ENCODE assay signal across 8 cellular contexts in genomic region chr2:65040414-65041261, GRCh38. TPM values are rescaled to one million over a fixed set of nuclear protein-coding genes. Genes with fewer than 3 reads are reported as not detected.
DNase-seq lines count a peak whose midpoint lies in the region; ATAC-seq and TF ChIP-seq lines count a peak whose summit lies in the region.

No MANE protein-coding gene starts in this region.

- H3K27me3 ChIP-seq in dorsolateral prefrontal cortex = no peaks in the 10 kb centered on the region

- DNase-seq in AG08395 (ENCODE audit: low spot score) = peak; percentile 91
- DNase-seq in NCI-H69 (lab: John Stamatoyannopoulos, UW) = peak; percentile 66
- peak; percentile 71 to 73 for DNase-seq in activated CD4-positive, alpha-beta T cell treated with anti-CD3 and anti-CD28 coated beads, Interleukin-2, amount 50 U/mL, for 4 hours
- peak; percentile 74 to 92 (median 88) for DNase-seq in dorsolateral prefrontal cortex
- DNase-seq in memory B cell (ENCODE audit: low spot score in 2 of 2) = peak; percentile 72 to 75
- DNase-seq in stimulated activated CD8-positive, alpha-beta memory T cell treated with anti-CD3 and anti-CD28 coated beads, Interleukin-12 subunit alpha, Interleukin-12 subunit beta, amount 100 ng/mL, for 4 hours (ENCODE audit: low read depth) = peak; percentile 35

- ATAC-seq in GM18861 (IDR thresholded peaks at IDR 0.05; ENCODE audit: unreplicated experiment) (peak; percentile 73), HG03460 (IDR thresholded peaks at IDR 0.05; ENCODE audit: unreplicated experiment) (peak; percentile 83), memory B cell (ENCODE audit: low read depth) (peak; percentile 98)

- H3K4me3 Mint-ChIP-seq in memory B cell = peak overlapping the region; percentile 28

- no peaks in the 10 kb centered on the region for H3K27me3 Mint-ChIP-seq in memory B cell

- peaks cover 40% of the 10 kb centered on the region for H3K36me3 Mint-ChIP-seq in memory B cell

- no peak overlapping the region for H3K27ac Mint-ChIP-seq in memory B cell

- intact Hi-C loops in dorsolateral prefrontal cortex (cut with DNase I) = loop anchor here (1.0 to 5.0 kb wide), 3 partner anchors 53 to 124 kb away; partner anchors contain the start of gene SLC1A4 (in 2 of the 2)

- H3K4me1 Mint-ChIP-seq in memory B cell = peaks cover 17% of the 10 kb centered on the region

- peak overlapping the region in 38 of 59 donors; percentile 5 to 47 (median 27) for H3K4me3 ChIP-seq in dorsolateral prefrontal cortex

- peak; percentile 85 to 99 (median 98) for TF ChIP-seq CTCF in dorsolateral prefrontal cortex (IDR thresholded peaks at IDR 0.05 in 54 of 56, conservative IDR thresholded peaks at IDR 0.05 in 2 of 56; ENCODE audit: low read depth in 1 of 56, partially characterized antibody in 56 of 56)

- peaks cover 9% of the 10 kb centered on the region for H3K9me3 Mint-ChIP-seq in memory B cell

- H3K27ac ChIP-seq in dorsolateral prefrontal cortex = peak overlapping the region in 3 of 59 donors; percentile 6 to 31 (median 19)

RNA-seq across cellular contexts. Expression of gene CEP68, which starts 15.6 kb away (rescaled TPM):
- 10 to 100 TPM; 23.2 to 57.6 (median 40.4) TPM for total RNA-seq in dorsolateral prefrontal cortex

RNA-seq across cellular contexts. Expression of gene SLC1A4, which starts 51.4 kb away (rescaled TPM):
- total RNA-seq in dorsolateral prefrontal cortex = 10 to 100 TPM; 25.8 to 83.3 (median 55.1) TPM

Comparison
In these comparisons a context has a peak if more than half of its experiments do, and no peak if none do; other contexts are left out.
1. DNase-seq: peak in every context shown above with its lines; median percentile 91 in AG08395; 88 in dorsolateral prefrontal cortex; 74 in memory B cell; 72 in activated CD4-positive, alpha-beta T cell treated with anti-CD3 and anti-CD28 coated beads, Interleukin-2, amount 50 U/mL, for 4 hours; 66 in NCI-H69; 35 in stimulated activated CD8-positive, alpha-beta memory T cell treated with anti-CD3 and anti-CD28 coated beads, Interleukin-12 subunit alpha, Interleukin-12 subunit beta, amount 100 ng/mL, for 4 hours.